In the genomic region with DNA sequence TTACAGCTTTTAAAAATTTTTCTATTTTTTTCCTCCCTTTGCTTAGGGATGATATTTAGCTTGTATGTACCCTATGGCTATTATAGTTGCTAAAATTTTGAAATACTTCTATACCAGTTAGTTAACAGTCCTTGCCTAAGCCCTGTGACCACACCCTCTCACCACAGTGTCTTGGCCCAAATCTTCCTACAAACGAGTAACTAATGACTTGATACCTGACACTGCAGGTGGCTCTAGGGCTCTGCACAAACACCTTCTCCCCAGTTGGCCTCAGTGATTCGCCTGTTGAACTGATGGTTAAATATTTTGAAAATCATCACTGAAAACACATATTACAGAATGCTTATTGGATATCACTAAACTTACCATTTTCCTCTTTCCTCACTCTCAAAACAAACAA, we compare ENCODE assay signal across 20 cellular contexts.
"Had no signal": no experiment of that assay in that cellular context is flagged by ENCODE, and none has a peak within 500 bp of the region (broad histone marks: within the 10 kb centered on the region; RNA-seq: fewer than 3 reads in every experiment).

No MANE protein-coding gene starts in this region.

- H3K4me3 ChIP-seq: esophagus squamous epithelium, gastroesophageal sphincter, ovary, right atrium auricular region, sigmoid colon, skin epidermis, stomach, thoracic aorta, transverse colon had no signal

- H3K27me3 Mint-ChIP-seq: dendritic cell treated with granulocyte-macrophage colony-stimulating factor and Interleukin-4, amounts not matched to agents 40 ng/mL and 50 ng/mL, for 4 days; effector memory CD8-positive, alpha-beta T cell had no signal

- H3K36me3 Mint-ChIP-seq: naive thymus-derived CD8-positive, alpha-beta T cell had no signal

- H3K27me3 ChIP-seq: esophagus squamous epithelium, gastroesophageal sphincter, ovary, right atrium auricular region, sigmoid colon, stomach, transverse colon had no signal

- H3K27ac ChIP-seq: esophagus squamous epithelium, gastroesophageal sphincter, ovary, right atrium auricular region, sigmoid colon, skin epidermis, stomach, thoracic aorta, transverse colon had no signal

- H3K27ac Mint-ChIP-seq: dendritic cell treated with granulocyte-macrophage colony-stimulating factor and Interleukin-4, amounts not matched to agents 40 ng/mL and 50 ng/mL, for 4 days; effector memory CD8-positive, alpha-beta T cell; naive thymus-derived CD8-positive, alpha-beta T cell had no signal

- H3K9me3 ChIP-seq: ovary, thoracic aorta, transverse colon had no signal

- DNase-seq: effector memory CD8-positive, alpha-beta T cell; esophagus squamous epithelium; foreskin fibroblast; glutamatergic neuron; kidney glomerular epithelial cell; naive thymus-derived CD8-positive, alpha-beta T cell; nucleus accumbens; ovary; sigmoid colon; stimulated activated CD4-positive, alpha-beta T cell treated with anti-CD3 and anti-CD28 coated beads, Interleukin-2, amount 100 ng/mL, for 24 hours; stimulated activated naive CD4-positive, alpha-beta T cell; stomach; substantia nigra; transverse colon had no signal

- H3K36me3 ChIP-seq: esophagus squamous epithelium, gastroesophageal sphincter, ovary, right atrium auricular region, sigmoid colon, stomach, thoracic aorta, transverse colon had no signal

- H3K4me3 Mint-ChIP-seq: dendritic cell treated with granulocyte-macrophage colony-stimulating factor and Interleukin-4, amounts not matched to agents 40 ng/mL and 50 ng/mL, for 4 days; effector memory CD8-positive, alpha-beta T cell; naive thymus-derived CD8-positive, alpha-beta T cell; neural crest cell had no signal

- ATAC-seq: effector memory CD8-positive, alpha-beta T cell; gastroesophageal sphincter; naive thymus-derived CD8-positive, alpha-beta T cell had no signal

- H3K4me1 ChIP-seq: esophagus squamous epithelium, gastroesophageal sphincter, right atrium auricular region, sigmoid colon, stomach, transverse colon had no signal

- H3K4me1 Mint-ChIP-seq: naive thymus-derived CD8-positive, alpha-beta T cell; neural crest cell had no signal
